8 cellular contexts compared by ENCODE assay signal in the genomic region with DNA sequence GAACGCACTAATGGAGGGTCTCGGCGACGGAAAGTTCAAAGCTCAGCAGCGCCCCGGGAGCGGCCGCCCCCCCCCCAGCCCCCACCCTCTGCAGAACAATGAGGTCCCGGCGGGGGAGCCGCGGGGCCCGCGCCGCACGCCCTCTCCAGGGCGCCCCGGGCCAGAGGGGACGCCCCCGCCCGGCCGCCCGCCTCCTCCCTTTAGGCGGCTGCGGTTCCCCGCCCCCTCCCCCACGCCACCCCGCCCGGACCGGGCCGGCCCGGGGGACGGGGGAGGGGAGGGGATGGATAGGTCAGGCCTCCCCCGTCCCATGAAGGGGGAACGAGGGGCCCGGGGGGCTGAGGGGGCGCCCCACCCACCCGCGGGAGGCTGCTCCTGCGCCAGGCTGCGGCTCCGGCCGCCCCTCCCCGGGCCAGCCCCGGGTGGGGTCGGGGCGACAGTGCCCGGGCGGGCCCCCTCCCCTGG. TPM values are rescaled to one million over a fixed set of nuclear protein-coding genes. Genes with fewer than 3 reads are reported as not detected.
DNase-seq lines count a peak whose midpoint lies in the region; ATAC-seq and TF ChIP-seq lines count a peak whose summit lies in the region.

No MANE protein-coding gene starts in this region.

- H2BK120ac ChIP-seq in mesendoderm (ENCODE audit: low read depth, low read length) = no peak overlapping the region

- WGBS in mesendoderm (ENCODE audit: extremely low coverage, insufficient coverage, low lambda C conversion rate) = no CpG with 5 or more reads among the region's 49 CpGs

- no peak overlapping the region for H2AK5ac ChIP-seq in mesendoderm (ENCODE audit: low read length)

- H3K9ac ChIP-seq in mesendoderm (ENCODE audit: low read length) = no peak overlapping the region

- H4K5ac ChIP-seq in mesendoderm (ENCODE audit: low read length) = no peak overlapping the region

- no peak overlapping the region for H3K4me2 ChIP-seq in mesendoderm (ENCODE audit: low read length)

- no peak for DNase-seq in AG04449 (ENCODE audit: low read depth, low spot score)
- DNase-seq in HL-60 (ENCODE audit: low read depth in 1 of 2, low spot score in 1 of 2) = no peak
- DNase-seq in brain microvascular endothelial cell = no peak
- DNase-seq in mesendoderm = peak; percentile 34
- no peak for DNase-seq in HPDE6-E6E7 (ENCODE audit: extremely low spot score)
- DNase-seq in activated gamma-delta T cell (lab: John Stamatoyannopoulos, UW) = no peak

- no peak overlapping the region for H3K23ac ChIP-seq in mesendoderm (ENCODE audit: low read length)

- H3K79me1 ChIP-seq in mesendoderm (ENCODE audit: low read length) = no peaks in the 10 kb centered on the region

- H3K36me3 ChIP-seq in brain microvascular endothelial cell (replicated peaks) = no peaks in the 10 kb centered on the region
- no peaks in the 10 kb centered on the region for H3K36me3 ChIP-seq in mesendoderm (ENCODE audit: control insufficient read depth, insufficient read depth, low read length)

- no peak overlapping the region for H3K27ac ChIP-seq in HL-60 (replicated peaks)
- no peak overlapping the region for H3K27ac ChIP-seq in brain microvascular endothelial cell
- H3K27ac ChIP-seq in mesendoderm (ENCODE audit: low read depth, low read length) = no peak overlapping the region

- POLR2A ChIA-PET in AG04449 (lab: Yijun Ruan, JAX) = no interaction called here

- TF ChIP-seq CTCF in AG04449 (IDR thresholded peaks at IDR 0.05; ENCODE audit: insufficient read depth, low read length, missing control alignments) (no peak), HL-60 (IDR thresholded peaks at IDR 0.05; ENCODE audit: insufficient read depth, low read length) (no peak), brain microvascular endothelial cell (IDR thresholded peaks at IDR 0.05; ENCODE audit: low read depth, low read length, missing control alignments) (no peak)

- CTCF ChIA-PET in AG04449 (lab: Yijun Ruan, JAX) = interaction anchor here (1.3 kb wide), 1 partner anchor 69 kb away, joined by 4 read pairs; no protein-coding TSS in a partner anchor

- H3K56ac ChIP-seq in mesendoderm (ENCODE audit: low read length) = peak overlapping the region; percentile 34

- H3K4me1 ChIP-seq in mesendoderm (ENCODE audit: control insufficient read depth, low read depth, low read length) = peaks cover 3% of the 10 kb centered on the region

- H3K4me3 ChIP-seq in AG04449 (ENCODE audit: low read depth, low read length) (peak overlapping the region; percentile 61), HL-60 (replicated peaks; ENCODE audit: insufficient read depth, low read length) (peak overlapping the region; percentile 75), brain microvascular endothelial cell (ENCODE audit: low read depth, low read length) (peak overlapping the region; percentile 35), mesendoderm (ENCODE audit: low read length) (no peak overlapping the region)

- no peaks in the 10 kb centered on the region for H3K79me2 ChIP-seq in mesendoderm (ENCODE audit: control insufficient read depth, insufficient read depth, low read length)

- ATAC-seq in GM18517 (IDR thresholded peaks at IDR 0.05; ENCODE audit: unreplicated experiment) (no peak), GM18907 (IDR thresholded peaks at IDR 0.05; ENCODE audit: unreplicated experiment) (no peak)

- no peak overlapping the region for H2BK15ac ChIP-seq in mesendoderm (replicated peaks; ENCODE audit: low read depth)

- peak overlapping the region; percentile 89 for H3K4ac ChIP-seq in mesendoderm (ENCODE audit: low read depth, low read length)

- H3K27me3 ChIP-seq in HL-60 (ENCODE audit: insufficient read depth, poor library complexity, severe bottlenecking) (peaks cover 16% of the 10 kb centered on the region), brain microvascular endothelial cell (replicated peaks) (peaks cover 10% of the 10 kb centered on the region), mesendoderm (ENCODE audit: insufficient read depth, low read length, poor library complexity) (peaks cover 10% of the 10 kb centered on the region)

- in situ Hi-C loops in brain microvascular endothelial cell (cut with HindIII; ENCODE audit: low pct_ligation_motif_present, low sequenced_read_pairs) = no loop called here

- no peak overlapping the region for H4K8ac ChIP-seq in mesendoderm (ENCODE audit: low read depth, low read length)

- H2BK5ac ChIP-seq in mesendoderm (ENCODE audit: low read length) = no peak overlapping the region

- H3K18ac ChIP-seq in mesendoderm (ENCODE audit: low read length) = peak overlapping the region; percentile 85

RNA-seq across cellular contexts. Expression of a gene that starts 1.5 kb away (rescaled TPM):
- polyA plus RNA-seq in mesendoderm (2013, experiment 1 of 2) = 9.5 TPM
- polyA plus RNA-seq in mesendoderm (2013, experiment 2 of 2) = 9.0 TPM
